Comparison of ENCODE assay signal across 19 cellular contexts in genomic region chr9:113640418-113640817, GRCh38.
"Had no signal": no experiment of that assay in that cellular context is flagged by ENCODE, and none has a peak within 500 bp of the region (broad histone marks: within the 10 kb centered on the region; RNA-seq: fewer than 3 reads in every experiment).

No MANE protein-coding gene starts in this region.

- H3K36me3 Mint-ChIP-seq: immature natural killer cell; naive thymus-derived CD4-positive, alpha-beta T cell; stimulated activated effector memory CD8-positive, alpha-beta T cell treated with anti-CD3 and anti-CD28 coated beads, Interleukin-12 subunit alpha, Interleukin-12 subunit beta, amount 100 ng/mL, for 72 hours had no signal

- H3K27ac Mint-ChIP-seq: immature natural killer cell; naive thymus-derived CD4-positive, alpha-beta T cell; stimulated activated effector memory CD8-positive, alpha-beta T cell treated with anti-CD3 and anti-CD28 coated beads, Interleukin-12 subunit alpha, Interleukin-12 subunit beta, amount 100 ng/mL, for 72 hours; stimulated activated naive CD8-positive, alpha-beta T cell treated with anti-CD3 and anti-CD28 coated beads, Interleukin-15, Interleukin-2, amounts not matched to agents 100 ng/mL and 50 ng/mL, for 24 hours had no signal

- H3K9me3 ChIP-seq: colonic mucosa, gastroesophageal sphincter, neutrophil, right atrium auricular region, testis, tibial nerve had no signal

- H3K4me3 ChIP-seq: cardiac muscle cell, colonic mucosa, gastroesophageal sphincter, right atrium auricular region, smooth muscle cell, testis, tibial nerve had no signal

- H3K36me3 ChIP-seq: cardiac muscle cell, colonic mucosa, gastroesophageal sphincter, neutrophil, right atrium auricular region, tibial nerve had no signal

- DNase-seq: cerebellar nuclear complex; colonic mucosa; effector CD8-positive, alpha-beta T cell; glutamatergic neuron; immature natural killer cell; kidney; mesendoderm; naive thymus-derived CD4-positive, alpha-beta T cell; stimulated activated CD4-positive, alpha-beta T cell treated with anti-CD3 and anti-CD28 coated beads, Interleukin-4, amount 100 ng/mL, for 1 hour; stimulated activated CD8-positive, alpha-beta memory T cell treated with anti-CD3 and anti-CD28 coated beads, Interleukin-4, amount 100 ng/mL, for 48 hours; testis had no signal

- H3K4me3 Mint-ChIP-seq: immature natural killer cell; naive thymus-derived CD4-positive, alpha-beta T cell; stimulated activated effector memory CD8-positive, alpha-beta T cell treated with anti-CD3 and anti-CD28 coated beads, Interleukin-12 subunit alpha, Interleukin-12 subunit beta, amount 100 ng/mL, for 72 hours; stimulated activated naive CD8-positive, alpha-beta T cell treated with anti-CD3 and anti-CD28 coated beads, Interleukin-15, Interleukin-2, amounts not matched to agents 100 ng/mL and 50 ng/mL, for 24 hours had no signal

- H3K27me3 ChIP-seq: colonic mucosa, gastroesophageal sphincter, right atrium auricular region, testis had no signal

- H3K27ac ChIP-seq: cardiac muscle cell, colonic mucosa, gastroesophageal sphincter, neutrophil, right atrium auricular region, testis, tibial nerve had no signal

- H3K4me1 ChIP-seq: colonic mucosa, testis had no signal

- H3K9me3 Mint-ChIP-seq: immature natural killer cell; stimulated activated effector memory CD8-positive, alpha-beta T cell treated with anti-CD3 and anti-CD28 coated beads, Interleukin-12 subunit alpha, Interleukin-12 subunit beta, amount 100 ng/mL, for 72 hours had no signal

- H3K4me1 Mint-ChIP-seq: immature natural killer cell; stimulated activated effector memory CD8-positive, alpha-beta T cell treated with anti-CD3 and anti-CD28 coated beads, Interleukin-12 subunit alpha, Interleukin-12 subunit beta, amount 100 ng/mL, for 72 hours had no signal
